ENCODE assay signal across 28 cellular contexts in genomic region chr7:149432121-149432691, GRCh38.
"Had no signal": no experiment of that assay in that cellular context is flagged by ENCODE, and none has a peak within 500 bp of the region (broad histone marks: within the 10 kb centered on the region; RNA-seq: fewer than 3 reads in every experiment).

No MANE protein-coding gene starts in this region.

- H3K27ac ChIP-seq: esophagus squamous epithelium, neutrophil, pancreas, prostate gland, transverse colon, vagina had no signal

- H3K27ac Mint-ChIP-seq: activated CD4-positive, alpha-beta memory T cell treated with anti-CD3 and anti-CD28 coated beads, Interleukin-2, amount 10 ng/mL, durations not matched to agents 7 days and 5 days; activated CD4-positive, alpha-beta T cell treated with anti-CD3 and anti-CD28 coated beads, Interleukin-2, amount 10 ng/mL, durations not matched to agents 24 days and 14 days; activated naive CD4-positive, alpha-beta T cell treated with anti-CD3 and anti-CD28 coated beads, Interleukin-2, amount 10 ng/mL, durations not matched to agents 7 days and 5 days; activated naive CD8-positive, alpha-beta T cell treated with anti-CD3 and anti-CD28 coated beads, Interleukin-2, amount 10 ng/mL, durations not matched to agents 7 days and 5 days; activated T-cell treated with anti-CD3 and anti-CD28 coated beads, Interleukin-2, amount 50 U/mL, for 24 hours; effector memory CD8-positive, alpha-beta T cell; nephron; stimulated activated naive B cell treated with anti-CD40 and anti-IgM and Interleukin-4, amounts not matched to agents 10 μg/mL and 1 μg/mL and 100 μg/mL, for 72 hours; T-helper 17 cell had no signal

- H3K4me1 ChIP-seq: esophagus squamous epithelium, pancreas, prostate gland, transverse colon, vagina had no signal

- H3K9me3 ChIP-seq: esophagus squamous epithelium, neutrophil, pancreas, prostate gland, transverse colon, vagina had no signal

- H3K9me3 Mint-ChIP-seq: activated CD4-positive, alpha-beta memory T cell treated with anti-CD3 and anti-CD28 coated beads, Interleukin-2, amount 10 ng/mL, durations not matched to agents 7 days and 5 days; activated CD4-positive, alpha-beta T cell treated with anti-CD3 and anti-CD28 coated beads, Interleukin-2, amount 10 ng/mL, durations not matched to agents 24 days and 14 days; activated naive CD4-positive, alpha-beta T cell treated with anti-CD3 and anti-CD28 coated beads, Interleukin-2, amount 10 ng/mL, durations not matched to agents 7 days and 5 days; activated naive CD8-positive, alpha-beta T cell treated with anti-CD3 and anti-CD28 coated beads, Interleukin-2, amount 10 ng/mL, durations not matched to agents 7 days and 5 days; activated T-cell treated with anti-CD3 and anti-CD28 coated beads, Interleukin-2, amount 50 U/mL, for 24 hours; effector memory CD8-positive, alpha-beta T cell; nephron; stimulated activated naive B cell treated with anti-CD40 and anti-IgM and Interleukin-4, amounts not matched to agents 10 μg/mL and 1 μg/mL and 100 μg/mL, for 72 hours had no signal

- H3K4me2 ChIP-seq: smooth muscle cell had no signal

- DNase-seq: activated CD4-positive, alpha-beta memory T cell treated with anti-CD3 and anti-CD28 coated beads, Interleukin-2, amount 10 ng/mL, durations not matched to agents 7 days and 5 days; activated CD4-positive, alpha-beta T cell treated with anti-CD3 and anti-CD28 coated beads, Interleukin-2, amount 10 ng/mL, durations not matched to agents 24 days and 14 days; activated CD4-positive, CD25-positive, alpha-beta regulatory T cell treated with anti-CD3 and anti-CD28 coated beads, Interleukin-2, amount 50 U/mL, for 72 hours; activated CD8-positive, alpha-beta memory T cell treated with anti-CD3 and anti-CD28 coated beads, Interleukin-2, amount 50 U/mL, for 48 hours; activated gamma-delta T cell; activated naive CD4-positive, alpha-beta T cell treated with anti-CD3 and anti-CD28 coated beads, Interleukin-2, amount 10 ng/mL, durations not matched to agents 7 days and 5 days; activated naive CD8-positive, alpha-beta T cell treated with anti-CD3 and anti-CD28 coated beads, Interleukin-2, amount 10 ng/mL, durations not matched to agents 7 days and 5 days; activated T-cell treated with anti-CD3 and anti-CD28 coated beads, Interleukin-2, amount 50 U/mL, for 24 hours; caudate nucleus; cortex of kidney; effector memory CD8-positive, alpha-beta T cell; esophagus squamous epithelium; glutamatergic neuron; left cardiac atrium; left ventricle myocardium superior; pancreas; stimulated activated CD4-positive, alpha-beta T cell treated with anti-CD3 and anti-CD28 coated beads, Interleukin-1b, Interleukin-23, amount 100 ng/mL, for 48 hours; stimulated activated CD4-positive, alpha-beta T cell treated with anti-CD3 and anti-CD28 coated beads, Interleukin-4, amount 100 ng/mL, for 4 hours; stimulated activated CD8-positive, alpha-beta memory T cell treated with anti-CD3 and anti-CD28 coated beads, Interleukin-4, amount 100 ng/mL, for 48 hours; stimulated activated naive B cell treated with anti-CD40 and anti-IgM and Interleukin-4, amounts not matched to agents 10 μg/mL and 1 μg/mL and 100 μg/mL, for 72 hours; T-helper 17 cell; T1000; transverse colon had no signal

- H3K4me1 Mint-ChIP-seq: nephron had no signal

- H3K27me3 Mint-ChIP-seq: activated CD4-positive, alpha-beta memory T cell treated with anti-CD3 and anti-CD28 coated beads, Interleukin-2, amount 10 ng/mL, durations not matched to agents 7 days and 5 days; activated CD4-positive, alpha-beta T cell treated with anti-CD3 and anti-CD28 coated beads, Interleukin-2, amount 10 ng/mL, durations not matched to agents 24 days and 14 days; activated naive CD4-positive, alpha-beta T cell treated with anti-CD3 and anti-CD28 coated beads, Interleukin-2, amount 10 ng/mL, durations not matched to agents 7 days and 5 days; activated naive CD8-positive, alpha-beta T cell treated with anti-CD3 and anti-CD28 coated beads, Interleukin-2, amount 10 ng/mL, durations not matched to agents 7 days and 5 days; activated T-cell treated with anti-CD3 and anti-CD28 coated beads, Interleukin-2, amount 50 U/mL, for 24 hours; effector memory CD8-positive, alpha-beta T cell; stimulated activated naive B cell treated with anti-CD40 and anti-IgM and Interleukin-4, amounts not matched to agents 10 μg/mL and 1 μg/mL and 100 μg/mL, for 72 hours; T-helper 17 cell had no signal

- ATAC-seq: effector memory CD8-positive, alpha-beta T cell; left cardiac atrium; left ventricle myocardium superior; pancreas; stimulated activated naive B cell treated with anti-CD40 and anti-IgM and Interleukin-4, amounts not matched to agents 10 μg/mL and 1 μg/mL and 100 μg/mL, for 72 hours; T-helper 17 cell had no signal

- H3K4me3 ChIP-seq: esophagus squamous epithelium, pancreas, prostate gland, smooth muscle cell, transverse colon, vagina had no signal

- H3K4me3 Mint-ChIP-seq: activated CD4-positive, alpha-beta memory T cell treated with anti-CD3 and anti-CD28 coated beads, Interleukin-2, amount 10 ng/mL, durations not matched to agents 7 days and 5 days; activated CD4-positive, alpha-beta T cell treated with anti-CD3 and anti-CD28 coated beads, Interleukin-2, amount 10 ng/mL, durations not matched to agents 24 days and 14 days; activated naive CD4-positive, alpha-beta T cell treated with anti-CD3 and anti-CD28 coated beads, Interleukin-2, amount 10 ng/mL, durations not matched to agents 7 days and 5 days; activated naive CD8-positive, alpha-beta T cell treated with anti-CD3 and anti-CD28 coated beads, Interleukin-2, amount 10 ng/mL, durations not matched to agents 7 days and 5 days; activated T-cell treated with anti-CD3 and anti-CD28 coated beads, Interleukin-2, amount 50 U/mL, for 24 hours; effector memory CD8-positive, alpha-beta T cell; nephron; stimulated activated naive B cell treated with anti-CD40 and anti-IgM and Interleukin-4, amounts not matched to agents 10 μg/mL and 1 μg/mL and 100 μg/mL, for 72 hours; T-helper 17 cell had no signal

- H3K27me3 ChIP-seq: esophagus squamous epithelium, neutrophil, pancreas, transverse colon, vagina had no signal
